In the genomic region with DNA sequence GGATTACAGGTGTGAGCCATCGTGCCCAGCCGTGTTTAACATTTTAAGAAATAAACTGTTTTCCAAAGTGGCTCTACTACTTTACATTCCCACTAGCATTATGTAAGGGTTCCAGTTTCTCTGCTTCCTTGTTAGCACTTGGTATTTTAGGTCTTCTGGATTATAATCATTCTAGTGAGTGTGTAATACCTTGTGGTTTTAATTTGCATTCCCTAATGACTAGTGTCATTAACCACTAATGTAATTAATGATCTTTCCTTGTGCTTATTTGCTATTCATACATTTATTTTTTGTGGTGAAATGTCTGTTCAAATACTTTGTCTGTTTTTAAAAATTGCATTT, we compare ENCODE assay signal across 14 cellular contexts. TPM values are rescaled to one million over a fixed set of nuclear protein-coding genes. Genes with fewer than 3 reads are reported as not detected.
DNase-seq lines count a peak whose midpoint lies in the region; ATAC-seq and TF ChIP-seq lines count a peak whose summit lies in the region.
"Had no signal": no experiment of that assay in that cellular context is flagged by ENCODE, and none has a peak within 500 bp of the region (broad histone marks: within the 10 kb centered on the region; RNA-seq: fewer than 3 reads in every experiment).

No MANE protein-coding gene starts in this region.

- H3K9ac ChIP-seq in stomach smooth muscle (ENCODE audit: low read length in 2 of 2) = peak overlapping the region; percentile 21 to 38

- H3K9me3 ChIP-seq in HEK293 (ENCODE audit: control insufficient read depth, insufficient read depth, low read depth, low read length) = no peaks in the 10 kb centered on the region
- no peaks in the 10 kb centered on the region for H3K9me3 ChIP-seq in stomach smooth muscle (ENCODE audit: control insufficient read depth in 2 of 2, low read length in 2 of 2)
- H3K9me3 ChIP-seq in stomach = no peaks in the 10 kb centered on the region
- H3K9me3 ChIP-seq: BE2C, spleen had no signal

- TF ChIP-seq EP300 in stomach (IDR thresholded peaks at IDR 0.05) = no peak

- no peak overlapping the region for H3K4me3 Mint-ChIP-seq in immature natural killer cell
- H3K4me3 Mint-ChIP-seq: activated B cell treated with CpG ODN at 0.5 μM for 24 hours had no signal

- no peaks in the 10 kb centered on the region for H3K27me3 ChIP-seq in stomach smooth muscle (ENCODE audit: control insufficient read depth in 1 of 2, insufficient read depth in 2 of 2, low read length in 2 of 2)
- H3K27me3 ChIP-seq in stomach = no peaks in the 10 kb centered on the region
- H3K27me3 ChIP-seq: BE2C, spleen had no signal

- peaks cover 0 to 1% (median 0%) of the 10 kb centered on the region in 3 donors for H3K27me3 Mint-ChIP-seq in immature natural killer cell (ENCODE audit: low read depth in 3 of 3)
- H3K27me3 Mint-ChIP-seq: activated B cell treated with CpG ODN at 0.5 μM for 24 hours had no signal

- no peaks in the 10 kb centered on the region; the same call in 1 of the 2 replicates for H3K4me1 ChIP-seq in HEK293 (ENCODE audit: control insufficient read depth, insufficient read depth, low read length)
- no peaks in the 10 kb centered on the region for H3K4me1 ChIP-seq in stomach smooth muscle (ENCODE audit: control insufficient read depth, insufficient read depth, low read length)
- H3K4me1 ChIP-seq in stomach = peaks cover 0 to 34% (median 16%) of the 10 kb centered on the region in 4 donors
- H3K4me1 ChIP-seq: BE2C had no signal

- H3K4me3 ChIP-seq in HEK293 (ENCODE audit: low read depth, low read length) (no peak overlapping the region), stomach smooth muscle (ENCODE audit: low read length in 2 of 2) (peak overlapping the region; percentile 4 to 59), stomach (no peak overlapping the region)
- H3K4me3 ChIP-seq: spleen had no signal

- DNase-seq in astrocyte of the hippocampus (ENCODE audit: low read depth, low spot score) (peak; percentile 15), immature natural killer cell (no peak), stomach (no peak)
- DNase-seq in activated effector memory CD4-positive, alpha-beta T cell treated with Interleukin-2 at 50 U/mL for 16 hours = no peak
- DNase-seq: activated B cell treated with CpG ODN at 0.5 μM for 24 hours; activated naive CD4-positive, alpha-beta T cell treated with anti-CD3 and anti-CD28 coated beads, Interleukin-2, amount 50 U/mL, for 16 hours; BE2C; Kasumi-1; NCI-H146; nucleus accumbens; spleen had no signal

- peaks cover 0 to 23% of the 10 kb centered on the region in 2 experiments; a peak in 2 of 3 replicates for H3K36me3 ChIP-seq in HEK293 (ENCODE audit: control insufficient read depth in 2 of 2, insufficient read depth in 1 of 2, low read length in 2 of 2)
- H3K36me3 ChIP-seq in stomach smooth muscle (ENCODE audit: control insufficient read depth in 2 of 2, insufficient read depth in 2 of 2, low read length in 2 of 2) = peaks cover 4 to 5% of the 10 kb centered on the region in 2 donors
- H3K36me3 ChIP-seq in stomach = peaks cover 4 to 22% (median 17%) of the 10 kb centered on the region in 4 donors

- no peaks in the 10 kb centered on the region for H3K9me3 Mint-ChIP-seq in immature natural killer cell
- H3K9me3 Mint-ChIP-seq: activated B cell treated with CpG ODN at 0.5 μM for 24 hours had no signal

- intact Hi-C loops in stomach (cut with DNase I; ENCODE audit: low total_unique reads) = no loop called here

- ATAC-seq in GM18502 (IDR thresholded peaks at IDR 0.05; ENCODE audit: poor library complexity, unreplicated experiment) = no peak

- POLR2A ChIA-PET in HEK293 (lab: Yijun Ruan, JAX) = no interaction called here

- TF ChIP-seq POLR2A in stomach (IDR thresholded peaks at IDR 0.05) = no peak

- no peak overlapping the region for H3K27ac ChIP-seq in HEK293 (ENCODE audit: extremely low read depth, low read depth, low read length)
- H3K27ac ChIP-seq in stomach smooth muscle (ENCODE audit: low read length) = no peak overlapping the region
- H3K27ac ChIP-seq in stomach = peak overlapping the region in 1 of 5 donors; percentile 68
- H3K27ac ChIP-seq: spleen had no signal

- TF ChIP-seq CTCF in HEK293 (tag by site-specific recombination; IDR thresholded peaks at IDR 0.05) (no peak), stomach (IDR thresholded peaks at IDR 0.05) (no peak)

- CTCF ChIA-PET in HEK293 (lab: Yijun Ruan, JAX) = interaction anchor here (0.6 to 1.5 kb wide), 2 partner anchors 17 to 38 kb away, joined by 3 read pairs; no protein-coding TSS in a partner anchor

- peaks cover 0 to 6% (median 5%) of the 10 kb centered on the region in 3 donors for H3K36me3 Mint-ChIP-seq in immature natural killer cell

- WGBS in stomach, 5 donors = 35 to 58% (median 42%) methylated on average over 2 of the region's 2 CpGs

- peaks cover 19 to 42% of the 10 kb centered on the region in 2 donors for H3K4me1 Mint-ChIP-seq in immature natural killer cell

- peak overlapping the region in 4 of 6 donors; percentile 14 to 60 (median 22) for H3K27ac Mint-ChIP-seq in immature natural killer cell
- H3K27ac Mint-ChIP-seq: activated B cell treated with CpG ODN at 0.5 μM for 24 hours had no signal

TF ChIP-seq in HEK293, 187 proteins besides CTCF, POLR2A, EP300 and RAD21:
- TF ChIP-seq ZBTB17 (tag by site-specific recombination; IDR thresholded peaks at IDR 0.05) (0 out of 2 replicates have a peak, but pooled peaks have one; percentile 10), ZNF707 (tag by site-specific recombination; IDR thresholded peaks at IDR 0.05) (no peak)
TF ChIP-seq in HEK293: peak in this region for 1.

RNA-seq across cellular contexts. Expression of a gene that starts 30.7 kb away (rescaled TPM):
- polyA plus RNA-seq in immature natural killer cell (100 to 1,000 TPM; 171 to 224 (median 177) TPM), stomach (10 to 100 TPM; 30.0 to 51.9 (median 40.2) TPM)
- total RNA-seq in stomach = 100 to 1,000 TPM in 3 of 5 donors, 10 to 100 TPM in 2; 29.8 to 202 (median 130) TPM

RNA-seq across cellular contexts. Expression of a gene that starts 40.7 kb away (rescaled TPM):
- 10 to 100 TPM; 16.8 to 26.8 (median 24.9) TPM for polyA plus RNA-seq in immature natural killer cell
- 100 to 1,000 TPM in 3 of 5 donors, 10 to 100 TPM in 2; 34.0 to 383 (median 158) TPM for total RNA-seq in stomach
- polyA plus RNA-seq in stomach = 10 to 100 TPM; 19.1 to 49.2 (median 21.2) TPM

RNA-seq across cellular contexts. Expression of a gene that starts 50.7 kb away (rescaled TPM):
- polyA plus RNA-seq in immature natural killer cell (100 to 1,000 TPM in 2 of 3 donors, 10 to 100 TPM in 1; 100.0 to 254 (median 100) TPM), stomach (10 to 100 TPM in 2 of 3 donors, 1 to 10 TPM in 1; 7.7 to 24.1 (median 17.9) TPM)
- total RNA-seq in stomach = 100 to 1,000 TPM in 1 of 5 donors, 10 to 100 TPM in 3, 1 to 10 TPM in 1; 7.5 to 142 (median 18.8) TPM

RNA-seq across cellular contexts. Expression of a gene that starts 57.8 kb away (rescaled TPM):
- polyA plus RNA-seq in immature natural killer cell (100 to 1,000 TPM in 1 of 3 donors, 10 to 100 TPM in 2; 56.8 to 114 (median 70.6) TPM), stomach (100 to 1,000 TPM in 1 of 3 donors, 10 to 100 TPM in 2; 59.4 to 133 (median 65.3) TPM)
- 100 to 1,000 TPM in 4 of 5 donors, 10 to 100 TPM in 1; 51.6 to 184 (median 151) TPM for total RNA-seq in stomach

Comparison
In these comparisons a context has a peak if more than half of its experiments do, and no peak if none do; other contexts are left out.
1. H3K4me3 ChIP-seq: peak in stomach smooth muscle (2 of 2); none in HEK293 (single experiment) and stomach (0 of 4).
2. RNA of a gene that starts 50.7 kb away (polyA plus RNA-seq): 100.0 to 254 TPM in immature natural killer cell; 7.7 to 24.1 TPM in stomach; every median in the first group is over 4 times any median in the second.